In the genomic region with DNA sequence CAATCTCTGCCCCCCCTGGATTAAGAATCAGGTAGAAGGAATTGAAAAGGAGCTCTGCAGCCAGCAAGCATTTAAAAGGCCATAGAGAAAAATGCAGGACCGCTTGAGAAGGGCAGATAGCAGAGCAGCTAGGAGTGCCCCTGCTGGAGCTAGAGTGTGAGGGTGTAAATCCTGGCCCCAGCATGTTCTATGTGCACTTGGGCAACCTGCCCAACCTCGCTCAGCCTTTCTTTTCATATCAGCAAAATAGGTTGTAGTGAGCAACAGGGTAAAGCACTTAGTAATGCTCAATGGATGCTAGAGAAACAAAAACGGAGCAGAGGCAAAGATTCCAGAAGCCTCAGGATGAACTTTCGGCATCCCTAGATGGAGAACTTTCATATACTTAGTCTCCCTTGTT, we compare ENCODE assay signal across 2 cellular contexts.
TF ChIP-seq lines count a peak whose summit lies in the region.

No MANE protein-coding gene starts in this region.

TF ChIP-seq in IMR-90, 13 proteins besides CTCF, POLR2A, EP300 and RAD21:
- TF ChIP-seq RCOR1 (IDR thresholded peaks at IDR 0.05; ENCODE audit: insufficient replicate concordance, low read length), result no peak
- no peak for TF ChIP-seq MAZ (IDR thresholded peaks at IDR 0.05; ENCODE audit: borderline replicate concordance, low read depth, low read length)
- no peak for TF ChIP-seq CEBPB (IDR thresholded peaks at IDR 0.05; ENCODE audit: low read depth, low read length)
- no peak for TF ChIP-seq RFX5 (IDR thresholded peaks at IDR 0.05; ENCODE audit: low read depth, low read length)
- TF ChIP-seq NFE2L2 (IDR thresholded peaks at IDR 0.05; ENCODE audit: low read depth, low read length), result no peak
- no peak for TF ChIP-seq CHD1 (IDR thresholded peaks at IDR 0.05; ENCODE audit: low read depth, low read length)
- no peak for TF ChIP-seq FOS (IDR thresholded peaks at IDR 0.05; ENCODE audit: low read depth, low read length)
- TF ChIP-seq MXI1 (IDR thresholded peaks at IDR 0.05; ENCODE audit: borderline replicate concordance, low read depth, low read length), result no peak
- TF ChIP-seq, protein P1, sequence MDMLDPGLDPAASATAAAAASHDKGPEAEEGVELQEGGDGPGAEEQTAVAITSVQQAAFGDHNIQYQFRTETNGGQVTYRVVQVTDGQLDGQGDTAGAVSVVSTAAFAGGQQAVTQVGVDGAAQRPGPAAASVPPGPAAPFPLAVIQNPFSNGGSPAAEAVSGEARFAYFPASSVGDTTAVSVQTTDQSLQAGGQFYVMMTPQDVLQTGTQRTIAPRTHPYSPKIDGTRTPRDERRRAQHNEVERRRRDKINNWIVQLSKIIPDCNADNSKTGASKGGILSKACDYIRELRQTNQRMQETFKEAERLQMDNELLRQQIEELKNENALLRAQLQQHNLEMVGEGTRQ (IDR thresholded peaks at IDR 0.05; ENCODE audit: low read depth, low read length), result no peak
- TF ChIP-seq SMC3 (IDR thresholded peaks at IDR 0.05; ENCODE audit: low read depth, low read length), result no peak
- TF ChIP-seq, protein P2, sequence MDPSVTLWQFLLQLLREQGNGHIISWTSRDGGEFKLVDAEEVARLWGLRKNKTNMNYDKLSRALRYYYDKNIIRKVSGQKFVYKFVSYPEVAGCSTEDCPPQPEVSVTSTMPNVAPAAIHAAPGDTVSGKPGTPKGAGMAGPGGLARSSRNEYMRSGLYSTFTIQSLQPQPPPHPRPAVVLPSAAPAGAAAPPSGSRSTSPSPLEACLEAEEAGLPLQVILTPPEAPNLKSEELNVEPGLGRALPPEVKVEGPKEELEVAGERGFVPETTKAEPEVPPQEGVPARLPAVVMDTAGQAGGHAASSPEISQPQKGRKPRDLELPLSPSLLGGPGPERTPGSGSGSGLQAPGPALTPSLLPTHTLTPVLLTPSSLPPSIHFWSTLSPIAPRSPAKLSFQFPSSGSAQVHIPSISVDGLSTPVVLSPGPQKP (IDR thresholded peaks at IDR 0.05; ENCODE audit: borderline replicate concordance, low read depth, low read length), result no peak
- no peak for TF ChIP-seq MAFK (IDR thresholded peaks at IDR 0.05; ENCODE audit: low read depth, low read length)
- no peak for TF ChIP-seq BHLHE40 (IDR thresholded peaks at IDR 0.05; ENCODE audit: low read depth, low read length)

TF ChIP-seq in WTC11, 78 proteins besides CTCF, POLR2A, EP300 and RAD21:
- TF ChIP-seq, protein P3, sequence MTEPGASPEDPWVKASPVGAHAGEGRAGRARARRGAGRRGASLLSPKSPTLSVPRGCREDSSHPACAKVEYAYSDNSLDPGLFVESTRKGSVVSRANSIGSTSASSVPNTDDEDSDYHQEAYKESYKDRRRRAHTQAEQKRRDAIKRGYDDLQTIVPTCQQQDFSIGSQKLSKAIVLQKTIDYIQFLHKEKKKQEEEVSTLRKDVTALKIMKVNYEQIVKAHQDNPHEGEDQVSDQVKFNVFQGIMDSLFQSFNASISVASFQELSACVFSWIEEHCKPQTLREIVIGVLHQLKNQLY (CRISPR knock-in tag; IDR thresholded peaks at IDR 0.05), result no peak
- TF ChIP-seq, protein P4, sequence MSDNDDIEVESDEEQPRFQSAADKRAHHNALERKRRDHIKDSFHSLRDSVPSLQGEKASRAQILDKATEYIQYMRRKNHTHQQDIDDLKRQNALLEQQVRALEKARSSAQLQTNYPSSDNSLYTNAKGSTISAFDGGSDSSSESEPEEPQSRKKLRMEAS (CRISPR knock-in tag; IDR thresholded peaks at IDR 0.05), result no peak
- TF ChIP-seq CBFB (CRISPR knock-in tag; IDR thresholded peaks at IDR 0.05; ENCODE audit: low read depth) (no peak), TEAD1 (CRISPR knock-in tag; IDR thresholded peaks at IDR 0.05) (no peak), ZNF121 (CRISPR knock-in tag; IDR thresholded peaks at IDR 0.05) (no peak), ZNF138 (CRISPR knock-in tag; conservative IDR thresholded peaks at IDR 0.05) (no peak)
- TF ChIP-seq, protein P5, sequence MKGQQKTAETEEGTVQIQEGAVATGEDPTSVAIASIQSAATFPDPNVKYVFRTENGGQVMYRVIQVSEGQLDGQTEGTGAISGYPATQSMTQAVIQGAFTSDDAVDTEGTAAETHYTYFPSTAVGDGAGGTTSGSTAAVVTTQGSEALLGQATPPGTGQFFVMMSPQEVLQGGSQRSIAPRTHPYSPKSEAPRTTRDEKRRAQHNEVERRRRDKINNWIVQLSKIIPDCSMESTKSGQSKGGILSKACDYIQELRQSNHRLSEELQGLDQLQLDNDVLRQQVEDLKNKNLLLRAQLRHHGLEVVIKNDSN (CRISPR knock-in tag; IDR thresholded peaks at IDR 0.05), result no peak
